ENCODE assay signal across 19 cellular contexts in genomic region chr11:22479133-22479690, GRCh38.
"Had no signal": no experiment of that assay in that cellular context is flagged by ENCODE, and none has a peak within 500 bp of the region (broad histone marks: within the 10 kb centered on the region; RNA-seq: fewer than 3 reads in every experiment).

No MANE protein-coding gene starts in this region.

- H3K27ac ChIP-seq: breast epithelium, gastrocnemius medialis, heart left ventricle, neural progenitor cell, prostate gland, right atrium auricular region, skin epidermis, tibial nerve had no signal

- H3K27me3 ChIP-seq: breast epithelium, gastrocnemius medialis, heart left ventricle, neural progenitor cell, right atrium auricular region, tibial nerve had no signal

- H3K9me3 ChIP-seq: breast epithelium, gastrocnemius medialis, heart left ventricle, mucosa of descending colon, prostate gland, right atrium auricular region, tibial nerve had no signal

- H3K36me3 ChIP-seq: breast epithelium, gastrocnemius medialis, heart left ventricle, neural progenitor cell, prostate gland, right atrium auricular region, tibial nerve had no signal

- DNase-seq: activated CD4-positive, alpha-beta memory T cell treated with anti-CD3 and anti-CD28 coated beads, Interleukin-2, amount 10 ng/mL, durations not matched to agents 7 days and 5 days; activated CD4-positive, alpha-beta T cell treated with anti-CD3 and anti-CD28 coated beads for 48 hours; activated CD4-positive, CD25-positive, alpha-beta regulatory T cell; activated CD8-positive, alpha-beta memory T cell treated with anti-CD3 and anti-CD28 coated beads, Interleukin-2, amount 10 ng/mL, durations not matched to agents 7 days and 5 days; activated naive CD4-positive, alpha-beta T cell; activated naive CD8-positive, alpha-beta T cell treated with anti-CD3 and anti-CD28 coated beads, Interleukin-2, amount 10 ng/mL, durations not matched to agents 7 days and 5 days; effector memory CD4-positive, alpha-beta T cell; gastrocnemius medialis; heart left ventricle; kidney glomerular epithelial cell; mucosa of descending colon; naive thymus-derived CD4-positive, alpha-beta T cell; T1000 had no signal

- ATAC-seq: activated CD8-positive, alpha-beta memory T cell treated with anti-CD3 and anti-CD28 coated beads, Interleukin-2, amount 10 ng/mL, durations not matched to agents 7 days and 5 days; gastrocnemius medialis; heart left ventricle; mucosa of descending colon; naive thymus-derived CD4-positive, alpha-beta T cell had no signal

- H3K4me1 ChIP-seq: breast epithelium, gastrocnemius medialis, heart left ventricle, neural progenitor cell, prostate gland, right atrium auricular region, tibial nerve had no signal

- H3K4me3 ChIP-seq: breast epithelium, gastrocnemius medialis, heart left ventricle, mucosa of descending colon, neural progenitor cell, prostate gland, right atrium auricular region, skin epidermis, tibial nerve had no signal
